1 cellular context compared by ENCODE assay signal in the genomic region with DNA sequence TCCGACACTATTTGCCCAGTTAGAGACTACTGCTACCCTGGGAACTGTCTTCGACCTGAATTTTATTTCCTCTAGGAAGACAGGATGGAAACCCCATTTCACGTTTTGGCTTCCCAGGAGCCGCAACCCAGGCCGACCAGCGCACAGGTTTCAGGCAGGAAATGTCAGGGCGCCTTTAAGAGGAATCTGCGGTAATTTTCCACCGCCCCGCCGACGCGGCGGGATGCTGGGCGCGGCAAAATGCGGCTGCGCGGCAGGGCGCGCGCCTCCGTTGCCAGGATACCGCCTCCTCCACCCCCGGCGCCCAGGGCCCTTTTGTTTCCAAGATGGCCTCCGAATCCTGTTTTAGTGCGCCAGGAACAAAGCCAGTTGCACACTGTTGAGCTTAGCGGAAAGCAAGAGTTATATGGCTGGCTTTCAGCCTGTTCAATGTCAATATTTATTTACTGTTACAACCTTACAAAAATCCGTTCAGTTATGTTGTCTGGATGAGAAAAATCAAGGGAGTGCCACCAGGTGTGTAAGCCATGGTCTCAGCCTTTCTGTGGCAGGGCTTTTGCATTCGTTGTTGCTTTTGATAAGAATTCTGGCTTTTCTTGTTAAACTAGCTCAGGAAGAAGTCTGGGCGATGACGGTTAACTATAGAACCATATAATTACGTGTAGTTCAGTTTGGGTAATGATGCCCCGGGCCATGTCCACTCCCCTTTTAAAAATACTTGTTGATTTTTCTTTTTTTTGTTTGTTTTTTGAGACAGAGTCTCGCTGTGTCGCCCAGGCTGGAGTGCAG.
A peak's percentile ranks its signal among the peaks of the same experiment; 100 is the strongest.
TF ChIP-seq lines count a peak whose summit lies in the region.

No MANE protein-coding gene starts in this region.

TF ChIP-seq in K562, 482 proteins besides CTCF, POLR2A, EP300 and RAD21 (continued from another document and continues in another):
- TF ChIP-seq, protein P1, sequence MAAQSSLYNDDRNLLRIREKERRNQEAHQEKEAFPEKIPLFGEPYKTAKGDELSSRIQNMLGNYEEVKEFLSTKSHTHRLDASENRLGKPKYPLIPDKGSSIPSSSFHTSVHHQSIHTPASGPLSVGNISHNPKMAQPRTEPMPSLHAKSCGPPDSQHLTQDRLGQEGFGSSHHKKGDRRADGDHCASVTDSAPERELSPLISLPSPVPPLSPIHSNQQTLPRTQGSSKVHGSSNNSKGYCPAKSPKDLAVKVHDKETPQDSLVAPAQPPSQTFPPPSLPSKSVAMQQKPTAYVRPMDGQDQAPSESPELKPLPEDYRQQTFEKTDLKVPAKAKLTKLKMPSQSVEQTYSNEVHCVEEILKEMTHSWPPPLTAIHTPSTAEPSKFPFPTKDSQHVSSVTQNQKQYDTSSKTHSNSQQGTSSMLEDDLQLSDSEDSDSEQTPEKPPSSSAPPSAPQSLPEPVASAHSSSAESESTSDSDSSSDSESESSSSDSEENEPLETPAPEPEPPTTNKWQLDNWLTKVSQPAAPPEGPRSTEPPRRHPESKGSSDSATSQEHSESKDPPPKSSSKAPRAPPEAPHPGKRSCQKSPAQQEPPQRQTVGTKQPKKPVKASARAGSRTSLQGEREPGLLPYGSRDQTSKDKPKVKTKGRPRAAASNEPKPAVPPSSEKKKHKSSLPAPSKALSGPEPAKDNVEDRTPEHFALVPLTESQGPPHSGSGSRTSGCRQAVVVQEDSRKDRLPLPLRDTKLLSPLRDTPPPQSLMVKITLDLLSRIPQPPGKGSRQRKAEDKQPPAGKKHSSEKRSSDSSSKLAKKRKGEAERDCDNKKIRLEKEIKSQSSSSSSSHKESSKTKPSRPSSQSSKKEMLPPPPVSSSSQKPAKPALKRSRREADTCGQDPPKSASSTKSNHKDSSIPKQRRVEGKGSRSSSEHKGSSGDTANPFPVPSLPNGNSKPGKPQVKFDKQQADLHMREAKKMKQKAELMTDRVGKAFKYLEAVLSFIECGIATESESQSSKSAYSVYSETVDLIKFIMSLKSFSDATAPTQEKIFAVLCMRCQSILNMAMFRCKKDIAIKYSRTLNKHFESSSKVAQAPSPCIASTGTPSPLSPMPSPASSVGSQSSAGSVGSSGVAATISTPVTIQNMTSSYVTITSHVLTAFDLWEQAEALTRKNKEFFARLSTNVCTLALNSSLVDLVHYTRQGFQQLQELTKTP (IDR thresholded peaks at IDR 0.05; ENCODE audit: low read depth in 1 of 2, partially characterized antibody in 2 of 2), result peak in 1 of 2 experiments; percentile 35
- no peak for TF ChIP-seq HNRNPH1 (optimal IDR thresholded peaks at IDR 0.05; ENCODE audit: low read depth, low read length)
- TF ChIP-seq, protein P2, sequence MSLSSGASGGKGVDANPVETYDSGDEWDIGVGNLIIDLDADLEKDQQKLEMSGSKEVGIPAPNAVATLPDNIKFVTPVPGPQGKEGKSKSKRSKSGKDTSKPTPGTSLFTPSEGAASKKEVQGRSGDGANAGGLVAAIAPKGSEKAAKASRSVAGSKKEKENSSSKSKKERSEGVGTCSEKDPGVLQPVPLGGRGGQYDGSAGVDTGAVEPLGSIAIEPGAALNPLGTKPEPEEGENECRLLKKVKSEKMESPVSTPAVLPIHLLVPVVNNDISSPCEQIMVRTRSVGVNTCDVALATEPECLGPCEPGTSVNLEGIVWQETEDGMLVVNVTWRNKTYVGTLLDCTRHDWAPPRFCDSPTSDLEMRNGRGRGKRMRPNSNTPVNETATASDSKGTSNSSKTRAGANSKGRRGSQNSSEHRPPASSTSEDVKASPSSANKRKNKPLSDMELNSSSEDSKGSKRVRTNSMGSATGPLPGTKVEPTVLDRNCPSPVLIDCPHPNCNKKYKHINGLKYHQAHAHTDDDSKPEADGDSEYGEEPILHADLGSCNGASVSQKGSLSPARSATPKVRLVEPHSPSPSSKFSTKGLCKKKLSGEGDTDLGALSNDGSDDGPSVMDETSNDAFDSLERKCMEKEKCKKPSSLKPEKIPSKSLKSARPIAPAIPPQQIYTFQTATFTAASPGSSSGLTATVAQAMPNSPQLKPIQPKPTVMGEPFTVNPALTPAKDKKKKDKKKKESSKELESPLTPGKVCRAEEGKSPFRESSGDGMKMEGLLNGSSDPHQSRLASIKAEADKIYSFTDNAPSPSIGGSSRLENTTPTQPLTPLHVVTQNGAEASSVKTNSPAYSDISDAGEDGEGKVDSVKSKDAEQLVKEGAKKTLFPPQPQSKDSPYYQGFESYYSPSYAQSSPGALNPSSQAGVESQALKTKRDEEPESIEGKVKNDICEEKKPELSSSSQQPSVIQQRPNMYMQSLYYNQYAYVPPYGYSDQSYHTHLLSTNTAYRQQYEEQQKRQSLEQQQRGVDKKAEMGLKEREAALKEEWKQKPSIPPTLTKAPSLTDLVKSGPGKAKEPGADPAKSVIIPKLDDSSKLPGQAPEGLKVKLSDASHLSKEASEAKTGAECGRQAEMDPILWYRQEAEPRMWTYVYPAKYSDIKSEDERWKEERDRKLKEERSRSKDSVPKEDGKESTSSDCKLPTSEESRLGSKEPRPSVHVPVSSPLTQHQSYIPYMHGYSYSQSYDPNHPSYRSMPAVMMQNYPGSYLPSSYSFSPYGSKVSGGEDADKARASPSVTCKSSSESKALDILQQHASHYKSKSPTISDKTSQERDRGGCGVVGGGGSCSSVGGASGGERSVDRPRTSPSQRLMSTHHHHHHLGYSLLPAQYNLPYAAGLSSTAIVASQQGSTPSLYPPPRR (CRISPR knock-in tag; IDR thresholded peaks at IDR 0.05; ENCODE audit: borderline replicate concordance), result no peak
- no peak for TF ChIP-seq PHTF2 (CRISPR knock-in tag; IDR thresholded peaks at IDR 0.05)
- no peak for TF ChIP-seq ZNF217 (CRISPR knock-in tag; IDR thresholded peaks at IDR 0.05)
- TF ChIP-seq ZNF444 (CRISPR knock-in tag; IDR thresholded peaks at IDR 0.05), result no peak
- peak; percentile 49 for TF ChIP-seq PHF20 (IDR thresholded peaks at IDR 0.05; ENCODE audit: partially characterized antibody)
- no peak for TF ChIP-seq SMARCB1 (IDR thresholded peaks at IDR 0.05; ENCODE audit: insufficient read length, low read depth)
- TF ChIP-seq, protein P3, sequence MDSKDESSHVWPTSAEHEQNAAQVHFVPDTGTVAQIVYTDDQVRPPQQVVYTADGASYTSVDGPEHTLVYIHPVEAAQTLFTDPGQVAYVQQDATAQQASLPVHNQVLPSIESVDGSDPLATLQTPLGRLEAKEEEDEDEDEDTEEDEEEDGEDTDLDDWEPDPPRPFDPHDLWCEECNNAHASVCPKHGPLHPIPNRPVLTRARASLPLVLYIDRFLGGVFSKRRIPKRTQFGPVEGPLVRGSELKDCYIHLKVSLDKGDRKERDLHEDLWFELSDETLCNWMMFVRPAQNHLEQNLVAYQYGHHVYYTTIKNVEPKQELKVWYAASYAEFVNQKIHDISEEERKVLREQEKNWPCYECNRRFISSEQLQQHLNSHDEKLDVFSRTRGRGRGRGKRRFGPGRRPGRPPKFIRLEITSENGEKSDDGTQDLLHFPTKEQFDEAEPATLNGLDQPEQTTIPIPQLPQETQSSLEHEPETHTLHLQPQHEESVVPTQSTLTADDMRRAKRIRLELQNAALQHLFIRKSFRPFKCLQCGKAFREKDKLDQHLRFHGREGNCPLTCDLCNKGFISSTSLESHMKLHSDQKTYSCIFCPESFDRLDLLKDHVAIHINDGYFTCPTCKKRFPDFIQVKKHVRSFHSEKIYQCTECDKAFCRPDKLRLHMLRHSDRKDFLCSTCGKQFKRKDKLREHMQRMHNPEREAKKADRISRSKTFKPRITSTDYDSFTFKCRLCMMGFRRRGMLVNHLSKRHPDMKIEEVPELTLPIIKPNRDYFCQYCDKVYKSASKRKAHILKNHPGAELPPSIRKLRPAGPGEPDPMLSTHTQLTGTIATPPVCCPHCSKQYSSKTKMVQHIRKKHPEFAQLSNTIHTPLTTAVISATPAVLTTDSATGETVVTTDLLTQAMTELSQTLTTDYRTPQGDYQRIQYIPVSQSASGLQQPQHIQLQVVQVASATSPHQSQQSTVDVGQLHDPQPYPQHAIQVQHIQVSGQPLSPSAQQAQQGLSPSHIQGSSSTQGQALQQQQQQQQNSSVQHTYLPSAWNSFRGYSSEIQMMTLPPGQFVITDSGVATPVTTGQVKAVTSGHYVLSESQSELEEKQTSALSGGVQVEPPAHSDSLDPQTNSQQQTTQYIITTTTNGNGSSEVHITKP (IDR thresholded peaks at IDR 0.05; ENCODE audit: partially characterized antibody), result peak; percentile 13
- TF ChIP-seq NFE2L1 (tag; IDR thresholded peaks at IDR 0.05; ENCODE audit: borderline replicate concordance, low read depth), result no peak
- TF ChIP-seq, protein P4, sequence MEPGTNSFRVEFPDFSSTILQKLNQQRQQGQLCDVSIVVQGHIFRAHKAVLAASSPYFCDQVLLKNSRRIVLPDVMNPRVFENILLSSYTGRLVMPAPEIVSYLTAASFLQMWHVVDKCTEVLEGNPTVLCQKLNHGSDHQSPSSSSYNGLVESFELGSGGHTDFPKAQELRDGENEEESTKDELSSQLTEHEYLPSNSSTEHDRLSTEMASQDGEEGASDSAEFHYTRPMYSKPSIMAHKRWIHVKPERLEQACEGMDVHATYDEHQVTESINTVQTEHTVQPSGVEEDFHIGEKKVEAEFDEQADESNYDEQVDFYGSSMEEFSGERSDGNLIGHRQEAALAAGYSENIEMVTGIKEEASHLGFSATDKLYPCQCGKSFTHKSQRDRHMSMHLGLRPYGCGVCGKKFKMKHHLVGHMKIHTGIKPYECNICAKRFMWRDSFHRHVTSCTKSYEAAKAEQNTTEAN (CRISPR knock-in tag; IDR thresholded peaks at IDR 0.05), result no peak
- peak; percentile 4; the same call in 1 of the 2 replicates for TF ChIP-seq BACH1 (tag; IDR thresholded peaks at IDR 0.05)
- no peak for TF ChIP-seq FOXA3 (CRISPR knock-in tag; conservative IDR thresholded peaks at IDR 0.05 in 1 of 2, IDR thresholded peaks at IDR 0.05 in 1 of 2)
- TF ChIP-seq MAFG (tag; conservative IDR thresholded peaks at IDR 0.05), result no peak
- no peak for TF ChIP-seq HDAC3 (IDR thresholded peaks at IDR 0.05; ENCODE audit: borderline replicate concordance, partially characterized antibody)
- no peak for TF ChIP-seq LEF1 (IDR thresholded peaks at IDR 0.05)
- no peak for TF ChIP-seq HDAC6 (IDR thresholded peaks at IDR 0.05; ENCODE audit: low read depth, low read length)
- TF ChIP-seq, protein P5, sequence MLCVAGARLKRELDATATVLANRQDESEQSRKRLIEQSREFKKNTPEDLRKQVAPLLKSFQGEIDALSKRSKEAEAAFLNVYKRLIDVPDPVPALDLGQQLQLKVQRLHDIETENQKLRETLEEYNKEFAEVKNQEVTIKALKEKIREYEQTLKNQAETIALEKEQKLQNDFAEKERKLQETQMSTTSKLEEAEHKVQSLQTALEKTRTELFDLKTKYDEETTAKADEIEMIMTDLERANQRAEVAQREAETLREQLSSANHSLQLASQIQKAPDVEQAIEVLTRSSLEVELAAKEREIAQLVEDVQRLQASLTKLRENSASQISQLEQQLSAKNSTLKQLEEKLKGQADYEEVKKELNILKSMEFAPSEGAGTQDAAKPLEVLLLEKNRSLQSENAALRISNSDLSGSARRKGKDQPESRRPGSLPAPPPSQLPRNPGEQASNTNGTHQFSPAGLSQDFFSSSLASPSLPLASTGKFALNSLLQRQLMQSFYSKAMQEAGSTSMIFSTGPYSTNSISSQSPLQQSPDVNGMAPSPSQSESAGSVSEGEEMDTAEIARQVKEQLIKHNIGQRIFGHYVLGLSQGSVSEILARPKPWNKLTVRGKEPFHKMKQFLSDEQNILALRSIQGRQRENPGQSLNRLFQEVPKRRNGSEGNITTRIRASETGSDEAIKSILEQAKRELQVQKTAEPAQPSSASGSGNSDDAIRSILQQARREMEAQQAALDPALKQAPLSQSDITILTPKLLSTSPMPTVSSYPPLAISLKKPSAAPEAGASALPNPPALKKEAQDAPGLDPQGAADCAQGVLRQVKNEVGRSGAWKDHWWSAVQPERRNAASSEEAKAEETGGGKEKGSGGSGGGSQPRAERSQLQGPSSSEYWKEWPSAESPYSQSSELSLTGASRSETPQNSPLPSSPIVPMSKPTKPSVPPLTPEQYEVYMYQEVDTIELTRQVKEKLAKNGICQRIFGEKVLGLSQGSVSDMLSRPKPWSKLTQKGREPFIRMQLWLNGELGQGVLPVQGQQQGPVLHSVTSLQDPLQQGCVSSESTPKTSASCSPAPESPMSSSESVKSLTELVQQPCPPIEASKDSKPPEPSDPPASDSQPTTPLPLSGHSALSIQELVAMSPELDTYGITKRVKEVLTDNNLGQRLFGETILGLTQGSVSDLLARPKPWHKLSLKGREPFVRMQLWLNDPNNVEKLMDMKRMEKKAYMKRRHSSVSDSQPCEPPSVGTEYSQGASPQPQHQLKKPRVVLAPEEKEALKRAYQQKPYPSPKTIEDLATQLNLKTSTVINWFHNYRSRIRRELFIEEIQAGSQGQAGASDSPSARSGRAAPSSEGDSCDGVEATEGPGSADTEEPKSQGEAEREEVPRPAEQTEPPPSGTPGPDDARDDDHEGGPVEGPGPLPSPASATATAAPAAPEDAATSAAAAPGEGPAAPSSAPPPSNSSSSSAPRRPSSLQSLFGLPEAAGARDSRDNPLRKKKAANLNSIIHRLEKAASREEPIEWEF (CRISPR knock-in tag; IDR thresholded peaks at IDR 0.05), result no peak
- TF ChIP-seq RBM34 (IDR thresholded peaks at IDR 0.05; ENCODE audit: borderline replicate concordance, insufficient read depth, low read length), result no peak
- TF ChIP-seq ZNF436 (CRISPR knock-in tag; IDR thresholded peaks at IDR 0.05), result no peak
- no peak for TF ChIP-seq EHMT2 (IDR thresholded peaks at IDR 0.05)
- TF ChIP-seq RBM39 (optimal IDR thresholded peaks at IDR 0.05; ENCODE audit: low read depth, low read length), result no peak
- TF ChIP-seq FIP1L1 (IDR thresholded peaks at IDR 0.05; ENCODE audit: low read depth, low read length, poor library complexity, severe bottlenecking), result no peak
- no peak for TF ChIP-seq ZNF165 (CRISPR knock-in tag; IDR thresholded peaks at IDR 0.05; ENCODE audit: borderline replicate concordance)
- no peak for TF ChIP-seq PURB (CRISPR knock-in tag; IDR thresholded peaks at IDR 0.05; ENCODE audit: low read depth)
- TF ChIP-seq NR1H2 (CRISPR knock-in tag; IDR thresholded peaks at IDR 0.05), result no peak
- no peak for TF ChIP-seq HIVEP1 (CRISPR knock-in tag; IDR thresholded peaks at IDR 0.05)
- no peak for TF ChIP-seq ZKSCAN1 (IDR thresholded peaks at IDR 0.05; ENCODE audit: low read depth, low read length)
- peak; percentile 62 for TF ChIP-seq ATF7 (IDR thresholded peaks at IDR 0.05)
- TF ChIP-seq ELF2 (CRISPR knock-in tag; IDR thresholded peaks at IDR 0.05), result 0 out of 2 replicates have a peak, but pooled peaks have one; percentile 52
- no peak for TF ChIP-seq ZNF431 (CRISPR knock-in tag; IDR thresholded peaks at IDR 0.05)
- TF ChIP-seq, protein P6, sequence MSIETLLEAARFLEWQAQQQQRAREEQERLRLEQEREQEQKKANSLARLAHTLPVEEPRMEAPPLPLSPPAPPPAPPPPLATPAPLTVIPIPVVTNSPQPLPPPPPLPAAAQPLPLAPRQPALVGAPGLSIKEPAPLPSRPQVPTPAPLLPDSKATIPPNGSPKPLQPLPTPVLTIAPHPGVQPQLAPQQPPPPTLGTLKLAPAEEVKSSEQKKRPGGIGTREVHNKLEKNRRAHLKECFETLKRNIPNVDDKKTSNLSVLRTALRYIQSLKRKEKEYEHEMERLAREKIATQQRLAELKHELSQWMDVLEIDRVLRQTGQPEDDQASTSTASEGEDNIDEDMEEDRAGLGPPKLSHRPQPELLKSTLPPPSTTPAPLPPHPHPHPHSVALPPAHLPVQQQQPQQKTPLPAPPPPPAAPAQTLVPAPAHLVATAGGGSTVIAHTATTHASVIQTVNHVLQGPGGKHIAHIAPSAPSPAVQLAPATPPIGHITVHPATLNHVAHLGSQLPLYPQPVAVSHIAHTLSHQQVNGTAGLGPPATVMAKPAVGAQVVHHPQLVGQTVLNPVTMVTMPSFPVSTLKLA (conservative IDR thresholded peaks at IDR 0.05), result peak in 1 of 2 experiments; percentile 56; a peak in 1 of 4 replicates
- TF ChIP-seq U2AF2 (optimal IDR thresholded peaks at IDR 0.05; ENCODE audit: low read depth, low read length), result no peak
- no peak for TF ChIP-seq ZNF699 (CRISPR knock-in tag; IDR thresholded peaks at IDR 0.05; ENCODE audit: insufficient replicate concordance)
